ENCODE assay signal across 28 cellular contexts in the genomic region with DNA sequence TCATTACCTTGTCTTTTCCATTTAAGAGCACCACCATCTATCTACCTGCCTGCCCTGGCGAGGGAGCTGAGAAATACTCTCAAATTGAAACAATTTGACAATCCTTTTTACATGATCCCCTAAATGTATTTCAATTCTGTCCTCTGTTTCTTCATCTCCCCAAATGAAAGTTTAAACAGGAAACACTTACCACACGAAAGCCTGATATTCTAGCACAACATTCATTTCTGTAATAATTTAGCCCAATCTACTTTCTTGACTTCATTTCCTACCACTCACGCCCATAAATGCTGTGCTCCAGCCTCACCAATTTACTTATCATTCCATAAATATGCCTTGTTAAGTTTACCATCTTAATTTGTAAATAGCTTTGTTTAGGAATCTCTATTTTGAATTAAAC.
"Had no signal": no experiment of that assay in that cellular context is flagged by ENCODE, and none has a peak within 500 bp of the region (broad histone marks: within the 10 kb centered on the region; RNA-seq: fewer than 3 reads in every experiment).

No MANE protein-coding gene starts in this region.

- H3K4me3 ChIP-seq: ascending aorta, breast epithelium, cardiac muscle cell, colonic mucosa, esophagus squamous epithelium, gastroesophageal sphincter had no signal

- ATAC-seq: activated CD4-positive, CD25-positive, alpha-beta regulatory T cell treated with anti-CD3 and anti-CD28 coated beads, Interleukin-2, amount 50 U/mL, for 24 hours; activated T-cell treated with anti-CD3 and anti-CD28 coated beads, Interleukin-2, amount 50 U/mL, for 72 hours; gastroesophageal sphincter; T-helper 17 cell had no signal

- H3K27me3 ChIP-seq: ascending aorta, cardiac muscle cell, colonic mucosa, esophagus squamous epithelium had no signal

- H3K36me3 ChIP-seq: ascending aorta, breast epithelium, cardiac muscle cell, colonic mucosa, esophagus squamous epithelium, gastroesophageal sphincter, WERI-Rb-1 had no signal

- H3K27ac ChIP-seq: ascending aorta, breast epithelium, cardiac muscle cell, colonic mucosa, epithelial cell of prostate, esophagus squamous epithelium, gastroesophageal sphincter, WERI-Rb-1 had no signal

- H3K9me3 ChIP-seq: ascending aorta, breast epithelium, colonic mucosa, esophagus squamous epithelium, gastroesophageal sphincter had no signal

- H3K4me1 ChIP-seq: ascending aorta, breast epithelium, colonic mucosa, esophagus squamous epithelium, gastroesophageal sphincter had no signal

- DNase-seq: activated B cell treated with CpG ODN at 0.5 μM for 24 hours; activated CD4-positive, alpha-beta memory T cell treated with anti-CD3 and anti-CD28 coated beads, Interleukin-2, amount 10 ng/mL, durations not matched to agents 7 days and 5 days; activated CD4-positive, alpha-beta T cell treated with anti-CD3 and anti-CD28 coated beads, Interleukin-2, amount 10 ng/mL, durations not matched to agents 7 days and 5 days; activated CD4-positive, alpha-beta T cell treated with anti-CD3 and anti-CD28 coated beads, Interleukin-2, amount 50 U/mL, for 4 hours; activated CD8-positive, alpha-beta memory T cell treated with anti-CD3 and anti-CD28 coated beads, Interleukin-2, amount 50 U/mL, for 48 hours; activated gamma-delta T cell; activated naive CD4-positive, alpha-beta T cell; activated naive CD4-positive, alpha-beta T cell treated with anti-CD3 and anti-CD28 coated beads, Interleukin-2, amount 10 ng/mL, durations not matched to agents 7 days and 5 days; activated naive CD8-positive, alpha-beta T cell treated with anti-CD3 and anti-CD28 coated beads, Interleukin-2, amount 10 ng/mL, durations not matched to agents 7 days and 5 days; activated T-cell treated with anti-CD3 and anti-CD28 coated beads for 4 hours; activated T-cell treated with anti-CD3 and anti-CD28 coated beads, Interleukin-2, amount 50 U/mL, for 24 hours; activated T-cell treated with anti-CD3 and anti-CD28 coated beads, Interleukin-2, amount 50 U/mL, for 72 hours; central memory CD4-positive, alpha-beta T cell; cerebellar nuclear complex; colonic mucosa; effector CD8-positive, alpha-beta T cell; esophagus squamous epithelium; foreskin melanocyte; T-helper 1 cell; T-helper 17 cell; T1000; WERI-Rb-1 had no signal
